18 cellular contexts compared by ENCODE assay signal in genomic region chr3:141945726-141946125, GRCh38.
"Had no signal": no experiment of that assay in that cellular context is flagged by ENCODE, and none has a peak within 500 bp of the region (broad histone marks: within the 10 kb centered on the region; RNA-seq: fewer than 3 reads in every experiment).

No MANE protein-coding gene starts in this region.

- H3K9me3 Mint-ChIP-seq: activated T-cell treated with anti-CD3 and anti-CD28 coated beads, Interleukin-2, amount 50 U/mL, for 72 hours; central memory CD8-positive, alpha-beta T cell; immature natural killer cell; natural killer cell treated with Interleukin-12 subunit alpha and Interleukin-12 subunit beta and Interleukin-15 and Interleukin-18, amount 100 ng/mL, for 72 hours had no signal

- H3K36me3 Mint-ChIP-seq: natural killer cell treated with Interleukin-12 subunit alpha and Interleukin-12 subunit beta and Interleukin-15 and Interleukin-18, amount 100 ng/mL, for 72 hours had no signal

- H3K4me3 Mint-ChIP-seq: activated T-cell treated with anti-CD3 and anti-CD28 coated beads, Interleukin-2, amount 50 U/mL, for 72 hours; central memory CD8-positive, alpha-beta T cell; immature natural killer cell; natural killer cell treated with Interleukin-12 subunit alpha and Interleukin-12 subunit beta and Interleukin-15 and Interleukin-18, amount 100 ng/mL, for 72 hours; T-helper 17 cell had no signal

- DNase-seq: activated CD4-positive, alpha-beta T cell treated with anti-CD3 and anti-CD28 coated beads for 1 hour; activated effector memory CD4-positive, alpha-beta T cell treated with anti-CD3 and anti-CD28 coated beads, Interleukin-2, amount 50 U/mL, for 16 hours; activated naive CD4-positive, alpha-beta T cell treated with anti-CD3 and anti-CD28 coated beads, Interleukin-2, amount 50 U/mL, for 16 hours; activated T-cell treated with anti-CD3 and anti-CD28 coated beads, Interleukin-2, amount 50 U/mL, for 72 hours; brain microvascular endothelial cell; effector CD4-positive, alpha-beta T cell; gastrocnemius medialis; heart right ventricle; immature natural killer cell; occipital lobe; retina; stimulated activated naive CD8-positive, alpha-beta T cell treated with anti-CD3 and anti-CD28 coated beads, Interleukin-15, Interleukin-2, amounts not matched to agents 100 U/mL and 50 U/mL, for 24 hours; T-helper 17 cell; uterus had no signal

- H3K4me1 ChIP-seq: gastrocnemius medialis, tibial nerve had no signal

- H3K27me3 Mint-ChIP-seq: central memory CD8-positive, alpha-beta T cell; natural killer cell treated with Interleukin-12 subunit alpha and Interleukin-12 subunit beta and Interleukin-15 and Interleukin-18, amount 100 ng/mL, for 72 hours; T-helper 17 cell had no signal

- H3K27ac ChIP-seq: brain microvascular endothelial cell, gastrocnemius medialis, heart right ventricle, tibial nerve, uterus, VCaP had no signal

- H3K9me3 ChIP-seq: gastrocnemius medialis, heart right ventricle, tibial nerve, uterus had no signal

- H3K4me3 ChIP-seq: gastrocnemius medialis, heart right ventricle, tibial nerve, uterus had no signal

- H3K4me1 Mint-ChIP-seq: central memory CD8-positive, alpha-beta T cell had no signal

- H3K36me3 ChIP-seq: brain microvascular endothelial cell, gastrocnemius medialis, uterus had no signal

- H3K27me3 ChIP-seq: brain microvascular endothelial cell, gastrocnemius medialis, heart right ventricle, tibial nerve, uterus had no signal

- H3K27ac Mint-ChIP-seq: activated T-cell treated with anti-CD3 and anti-CD28 coated beads, Interleukin-2, amount 50 U/mL, for 72 hours; immature natural killer cell; natural killer cell treated with Interleukin-12 subunit alpha and Interleukin-12 subunit beta and Interleukin-15 and Interleukin-18, amount 100 ng/mL, for 72 hours; T-helper 17 cell had no signal
